Comparison of ENCODE assay signal across 10 cellular contexts in genomic region chr6:1388081-1388926, GRCh38. TPM values are rescaled to one million over a fixed set of nuclear protein-coding genes. Genes with fewer than 3 reads are reported as not detected.
A peak's percentile ranks its signal among the peaks of the same experiment; 100 is the strongest.
DNase-seq lines count a peak whose midpoint lies in the region; ATAC-seq and TF ChIP-seq lines count a peak whose summit lies in the region.
"Had no signal": no experiment of that assay in that cellular context is flagged by ENCODE, and none has a peak within 500 bp of the region (broad histone marks: within the 10 kb centered on the region; RNA-seq: fewer than 3 reads in every experiment).

No MANE protein-coding gene starts in this region.

- H3K4me1 ChIP-seq in BLaER1 (peaks cover 28% of the 10 kb centered on the region), H9 (ENCODE audit: insufficient read depth, low read length) (no peaks in the 10 kb centered on the region)

- H3K27me3 ChIP-seq in BLaER1 (peaks cover 100% of the 10 kb centered on the region), H9 (ENCODE audit: insufficient read depth, low read length) (peaks cover 87% of the 10 kb centered on the region)

- H3K4me3 ChIP-seq in BLaER1 = peak overlapping the region; percentile 42

- no peak overlapping the region for H3T11ph ChIP-seq in H9 (ENCODE audit: low read length)

- H3K36me3 Mint-ChIP-seq in H9 (ENCODE audit: insufficient read depth in 1 of 3, low read depth in 3 of 3) (no peaks in the 10 kb centered on the region), chondrocyte (ENCODE audit: low read depth) (no peaks in the 10 kb centered on the region), naive B cell (peaks cover 5 to 10% of the 10 kb centered on the region in 2 donors)

- H3K4me3 Mint-ChIP-seq in H9 (peak overlapping the region; percentile 48 to 78), chondrocyte (ENCODE audit: unreplicated experiment) (peak overlapping the region; percentile 68), naive B cell (peak overlapping the region; percentile 64 to 92 (median 84))

- H3K56ac ChIP-seq in H9 (ENCODE audit: insufficient read length, low read depth, low read length) = no peak overlapping the region

- H3K4ac ChIP-seq in H9 (ENCODE audit: low read depth, low read length) = no peak overlapping the region

- H2BK5ac ChIP-seq in H9 (ENCODE audit: insufficient read length, low read length) = no peak overlapping the region

- no peak overlapping the region for H2BK12ac ChIP-seq in H9 (ENCODE audit: insufficient read length, low read depth, low read length)

- no peak overlapping the region for H3K18ac ChIP-seq in H9 (ENCODE audit: insufficient read length, low read depth, low read length)

- no peaks in the 10 kb centered on the region for H3K79me1 ChIP-seq in H9 (ENCODE audit: insufficient read depth, low read depth, low read length, poor library complexity, severe bottlenecking)

- H2AFZ ChIP-seq in H9 (ENCODE audit: low read length) = no peak overlapping the region

- H2BK20ac ChIP-seq in H9 (ENCODE audit: low read depth, low read length, poor library complexity, severe bottlenecking) = no peak overlapping the region

- H4K5ac ChIP-seq in H9 (ENCODE audit: insufficient read length, low read depth, low read length) = no peak overlapping the region

- H3K14ac ChIP-seq in H9 (ENCODE audit: insufficient read depth, low read length) = no peak overlapping the region

- H3K4me1 Mint-ChIP-seq in H9 (peaks cover 22 to 35% of the 10 kb centered on the region in 2 experiments), chondrocyte (ENCODE audit: low read depth) (peaks cover 26% of the 10 kb centered on the region), naive B cell (peaks cover 25 to 45% (median 44%) of the 10 kb centered on the region in 3 donors)

- H3K9ac ChIP-seq in BLaER1 (no peak overlapping the region), H9 (ENCODE audit: extremely low read depth, insufficient read length, low read length) (no peak overlapping the region)

- H3K27ac ChIP-seq in BLaER1 = no peak overlapping the region
- H3K27ac ChIP-seq in H9 (ENCODE audit: insufficient read length, low read depth, low read length) = no peak overlapping the region

- H3K23me2 ChIP-seq in H9 (ENCODE audit: insufficient read length, low read depth, low read length, poor library complexity, severe bottlenecking) = peaks cover 10% of the 10 kb centered on the region

- H3K27ac Mint-ChIP-seq in H9 (no peak overlapping the region), chondrocyte (ENCODE audit: unreplicated experiment) (no peak overlapping the region), naive B cell (peak overlapping the region in 3 of 6 donors; percentile 13 to 75 (median 39))

- H3K27me3 Mint-ChIP-seq in H9 (ENCODE audit: low read depth) = peaks cover 94% of the 10 kb centered on the region
- H3K27me3 Mint-ChIP-seq in chondrocyte (ENCODE audit: low read depth) = peaks cover 71% of the 10 kb centered on the region
- peaks cover 55 to 86% (median 76%) of the 10 kb centered on the region in 3 donors for H3K27me3 Mint-ChIP-seq in naive B cell

- H2BK15ac ChIP-seq in H9 (ENCODE audit: low read depth, low read length) = no peak overlapping the region

- H4K91ac ChIP-seq in H9 (ENCODE audit: insufficient read length, low read depth, low read length) = no peak overlapping the region

- H3K79me2 ChIP-seq in H9 (ENCODE audit: insufficient read depth, low read length) = no peaks in the 10 kb centered on the region

- H4K8ac ChIP-seq in H9 (replicated peaks; ENCODE audit: insufficient read length, low read depth, low read length) = no peak overlapping the region

- H3K9me3 Mint-ChIP-seq in H9 (peaks cover 2 to 14% of the 10 kb centered on the region in 2 experiments; a peak in 4 of 5 replicates), chondrocyte (ENCODE audit: low read depth) (no peaks in the 10 kb centered on the region), naive B cell (peaks cover 0 to 5% (median 0%) of the 10 kb centered on the region in 7 donors)

- peak overlapping the region; percentile 98 for H3K4me2 ChIP-seq in BLaER1
- peak overlapping the region; percentile 47 for H3K4me2 ChIP-seq in H9 (ENCODE audit: insufficient read depth, insufficient read length, low read length)

- no peak overlapping the region for H3K23ac ChIP-seq in H9 (ENCODE audit: insufficient read length, low read depth, low read length)

- H2BK120ac ChIP-seq in H9 (ENCODE audit: low read depth, low read length, poor library complexity, severe bottlenecking) = no peak overlapping the region

- ATAC-seq in naive B cell (ENCODE audit: low read depth in 2 of 2) = peak in 1 of 2 donors; percentile 16
- ATAC-seq in HG03571 (IDR thresholded peaks at IDR 0.05; ENCODE audit: unreplicated experiment) = no peak
- no peak for ATAC-seq in HG03378 (IDR thresholded peaks at IDR 0.05; ENCODE audit: unreplicated experiment)

- no peaks in the 10 kb centered on the region for H3K36me3 ChIP-seq in BLaER1

- no peak for TF ChIP-seq CTCF in H9 (conservative IDR thresholded peaks at IDR 0.05)
- no peak for TF ChIP-seq CTCF in chondrocyte (IDR thresholded peaks at IDR 0.05)

- H3K9me3 ChIP-seq in BLaER1 (peaks cover 8% of the 10 kb centered on the region; the same call in 1 of the 2 replicates), H9 (ENCODE audit: control insufficient read depth, low read depth, low read length) (no peaks in the 10 kb centered on the region)

- peaks cover 97% of the 10 kb centered on the region for H4K20me1 ChIP-seq in BLaER1
- no peaks in the 10 kb centered on the region for H4K20me1 ChIP-seq in H9 (ENCODE audit: control insufficient read depth, insufficient read depth, insufficient read length)

- DNase-seq in H9 = peak; percentile 56
- no peak for DNase-seq in chondrocyte (ENCODE audit: low spot score)
- DNase-seq in naive B cell = no peak
- no peak for DNase-seq in activated CD8-positive, alpha-beta memory T cell treated with anti-CD3 and anti-CD28 coated beads, Interleukin-2, amount 50 U/mL, for 4 hours
- no peak for DNase-seq in inferior parietal cortex (ENCODE audit: extremely low spot score)
- DNase-seq: central memory CD4-positive, alpha-beta T cell; NCI-H1694 had no signal

- H2AK5ac ChIP-seq in H9 (ENCODE audit: insufficient read length, low read length) = no peak overlapping the region

- no CpG with 5 or more reads among the region's 22 CpGs for WGBS in H9 (ENCODE audit: extremely low coverage, insufficient read length, low lambda C conversion rate)

RNA-seq across cellular contexts. Expression of gene FOXF2, which starts 1.1 kb away (rescaled TPM):
- total RNA-seq in H9 (2021) (not detected in 2 replicates), chondrocyte (0.12 to 0.68 TPM in 2 of 3 replicates, not detected in the other)
- not detected for polyA plus RNA-seq in naive B cell (ENCODE audit: low read depth in 6 of 6)
